8 cellular contexts compared by ENCODE assay signal in genomic region chr2:44360749-44361329, GRCh38. TPM values are rescaled to one million over a fixed set of nuclear protein-coding genes. Genes with fewer than 3 reads are reported as not detected.
A peak's percentile ranks its signal among the peaks of the same experiment; 100 is the strongest.
DNase-seq lines count a peak whose midpoint lies in the region; ATAC-seq and TF ChIP-seq lines count a peak whose summit lies in the region.

No MANE protein-coding gene starts in this region.

- peak overlapping the region; percentile 93 for H2AFZ ChIP-seq in KMS-11 (ENCODE audit: low read depth)
- peak overlapping the region; percentile 61 for H2AFZ ChIP-seq in hepatocyte

- peak overlapping the region; percentile 86 for H3K4me3 ChIP-seq in KMS-11 (IDR thresholded peaks at IDR 0.05; ENCODE audit: insufficient read depth, low read depth, low read length)
- peak overlapping the region; percentile 72 for H3K4me3 ChIP-seq in hepatocyte
- peak overlapping the region; percentile 91 to 99 (median 94) for H3K4me3 ChIP-seq in skeletal muscle tissue (ENCODE audit: low read length in 3 of 3)

- H3K4me2 ChIP-seq in KMS-11: peak overlapping the region; percentile 86
- peak overlapping the region; percentile 82 for H3K4me2 ChIP-seq in hepatocyte

- H3K9me3 ChIP-seq in hepatocyte (ENCODE audit: low read depth) (no peaks in the 10 kb centered on the region), skeletal muscle tissue (ENCODE audit: control insufficient read depth in 3 of 3, low read length in 3 of 3) (no peaks in the 10 kb centered on the region)

- H3K27ac ChIP-seq in KMS-11 (peak overlapping the region; percentile 98), hepatocyte (peak overlapping the region; percentile 96), skeletal muscle tissue (ENCODE audit: low read depth, low read length) (peak overlapping the region; percentile 91)

- ATAC-seq in activated CD8-positive, alpha-beta memory T cell treated with anti-CD3 and anti-CD28 coated beads, Interleukin-2, amount 10 ng/mL, durations not matched to agents 7 days and 5 days: no peak
- no peak for ATAC-seq in HG03342 (IDR thresholded peaks at IDR 0.05; ENCODE audit: unreplicated experiment)

- H3K36me3 ChIP-seq in KMS-11 (ENCODE audit: insufficient read depth) (no peaks in the 10 kb centered on the region), hepatocyte (replicated peaks; ENCODE audit: insufficient read depth, low read depth) (no peaks in the 10 kb centered on the region), skeletal muscle tissue (ENCODE audit: control insufficient read depth in 3 of 3, insufficient read depth in 3 of 3, low read length in 3 of 3) (no peaks in the 10 kb centered on the region)

- H3K27me3 ChIP-seq in KMS-11 (ENCODE audit: insufficient read depth, low read depth) (no peaks in the 10 kb centered on the region), hepatocyte (no peaks in the 10 kb centered on the region), skeletal muscle tissue (ENCODE audit: control insufficient read depth in 3 of 3, insufficient read depth in 3 of 3, low read length in 3 of 3) (no peaks in the 10 kb centered on the region)

- peaks cover 38% of the 10 kb centered on the region; the same call in 1 of the 2 replicates for H3K79me2 ChIP-seq in KMS-11 (ENCODE audit: insufficient read depth, low read depth)
- peaks cover 66% of the 10 kb centered on the region for H3K79me2 ChIP-seq in hepatocyte

- H3K9ac ChIP-seq in KMS-11 (peak overlapping the region; percentile 97), skeletal muscle tissue (ENCODE audit: low read depth in 1 of 3, low read length in 3 of 3) (peak overlapping the region; percentile 89 to 93 (median 92))

- H3K9me3 Mint-ChIP-seq in activated CD8-positive, alpha-beta memory T cell treated with anti-CD3 and anti-CD28 coated beads, Interleukin-2, amount 10 ng/mL, durations not matched to agents 7 days and 5 days (ENCODE audit: low read depth): no peaks in the 10 kb centered on the region
- H3K9me3 Mint-ChIP-seq in activated naive CD8-positive, alpha-beta T cell treated with anti-CD3 and anti-CD28 coated beads for 36 hours: no peaks in the 10 kb centered on the region

- WGBS in hepatocyte (ENCODE audit: low lambda C conversion rate, missing lambda C conversion rate): 4% methylated on average over 19 of the region's 19 CpGs

- peak overlapping the region; percentile 91 for H3K4me3 Mint-ChIP-seq in activated CD8-positive, alpha-beta memory T cell treated with anti-CD3 and anti-CD28 coated beads, Interleukin-2, amount 10 ng/mL, durations not matched to agents 7 days and 5 days
- peak overlapping the region; percentile 99 for H3K4me3 Mint-ChIP-seq in activated naive CD8-positive, alpha-beta T cell treated with anti-CD3 and anti-CD28 coated beads for 36 hours

- H3K36me3 Mint-ChIP-seq in activated CD8-positive, alpha-beta memory T cell treated with anti-CD3 and anti-CD28 coated beads, Interleukin-2, amount 10 ng/mL, durations not matched to agents 7 days and 5 days: peaks cover 5% of the 10 kb centered on the region
- H3K36me3 Mint-ChIP-seq in activated naive CD8-positive, alpha-beta T cell treated with anti-CD3 and anti-CD28 coated beads for 36 hours: peaks cover 12% of the 10 kb centered on the region

- CTCF ChIA-PET in activated CD8-positive, alpha-beta memory T cell treated with anti-CD3 and anti-CD28 coated beads, Interleukin-2, amount 10 ng/mL, durations not matched to agents 7 days and 5 days (lab: Charles Lee): interaction anchor here (1.0 to 2.2 kb wide), 8 partner anchors 9 to 317 kb away, joined by 3 to 10 read pairs (median 5); no protein-coding TSS in a partner anchor

- peaks cover 34% of the 10 kb centered on the region for H3K4me1 ChIP-seq in KMS-11 (ENCODE audit: low read depth, poor library complexity, severe bottlenecking)
- peaks cover 9% of the 10 kb centered on the region for H3K4me1 ChIP-seq in hepatocyte (ENCODE audit: insufficient read depth)
- peaks cover 27 to 30% (median 28%) of the 10 kb centered on the region in 3 donors for H3K4me1 ChIP-seq in skeletal muscle tissue (ENCODE audit: control insufficient read depth in 3 of 3, insufficient read depth in 3 of 3, low read length in 3 of 3)

- H3K9me2 ChIP-seq in hepatocyte (replicated peaks; ENCODE audit: insufficient read depth): no peaks in the 10 kb centered on the region

- H3K27me3 Mint-ChIP-seq in activated CD8-positive, alpha-beta memory T cell treated with anti-CD3 and anti-CD28 coated beads, Interleukin-2, amount 10 ng/mL, durations not matched to agents 7 days and 5 days: no peaks in the 10 kb centered on the region
- H3K27me3 Mint-ChIP-seq in activated naive CD8-positive, alpha-beta T cell treated with anti-CD3 and anti-CD28 coated beads for 36 hours: no peaks in the 10 kb centered on the region

- TF ChIP-seq CTCF in KMS-11 (conservative IDR thresholded peaks at IDR 0.05; ENCODE audit: low read depth, low read length): no peak
- no peak for TF ChIP-seq CTCF in hepatocyte (IDR thresholded peaks at IDR 0.05; ENCODE audit: poor library complexity)

- peaks cover 46% of the 10 kb centered on the region for H3K4me1 Mint-ChIP-seq in activated CD8-positive, alpha-beta memory T cell treated with anti-CD3 and anti-CD28 coated beads, Interleukin-2, amount 10 ng/mL, durations not matched to agents 7 days and 5 days
- peaks cover 50% of the 10 kb centered on the region for H3K4me1 Mint-ChIP-seq in activated naive CD8-positive, alpha-beta T cell treated with anti-CD3 and anti-CD28 coated beads for 36 hours

- DNase-seq in activated CD8-positive, alpha-beta memory T cell treated with anti-CD3 and anti-CD28 coated beads, Interleukin-2, amount 10 ng/mL, durations not matched to agents 7 days and 5 days: no peak
- DNase-seq in activated CD8-positive, alpha-beta memory T cell treated with anti-CD3 and anti-CD28 coated beads for 24 hours: no peak
- DNase-seq in activated naive CD8-positive, alpha-beta T cell treated with anti-CD3 and anti-CD28 coated beads for 36 hours: peak; percentile 17
- DNase-seq in hepatocyte (ENCODE audit: low spot score) (peak; percentile 49), OCI-M1 (lab: John Stamatoyannopoulos, UW) (no peak)

- H4K20me1 ChIP-seq in KMS-11 (ENCODE audit: insufficient read depth) (no peaks in the 10 kb centered on the region), hepatocyte (ENCODE audit: insufficient read depth, poor library complexity, severe bottlenecking) (no peaks in the 10 kb centered on the region)

- H3K27ac Mint-ChIP-seq in activated CD8-positive, alpha-beta memory T cell treated with anti-CD3 and anti-CD28 coated beads, Interleukin-2, amount 10 ng/mL, durations not matched to agents 7 days and 5 days: peak overlapping the region; percentile 99
- peak overlapping the region; percentile 100 for H3K27ac Mint-ChIP-seq in activated naive CD8-positive, alpha-beta T cell treated with anti-CD3 and anti-CD28 coated beads for 36 hours

RNA-seq across cellular contexts. Expression of gene PREPL, which starts 0.5 kb away (rescaled TPM):
- total RNA-seq in activated CD8-positive, alpha-beta memory T cell treated with anti-CD3 and anti-CD28 coated beads, Interleukin-2, amount 10 ng/mL, durations not matched to agents 7 days and 5 days: 10 to 100 TPM; 20.0 to 23.8 TPM
- total RNA-seq in activated naive CD8-positive, alpha-beta T cell treated with anti-CD3 and anti-CD28 coated beads for 36 hours: 10 to 100 TPM; 32.3 to 33.1 TPM
- total RNA-seq in hepatocyte (44.3 and 46.5 TPM in 2 replicates), skeletal muscle tissue (73.6 TPM)
- 21.7 TPM in 2 replicates for polyA plus RNA-seq in hepatocyte

RNA-seq across cellular contexts. Expression of gene CAMKMT, which starts 0.9 kb away (rescaled TPM):
- total RNA-seq in activated CD8-positive, alpha-beta memory T cell treated with anti-CD3 and anti-CD28 coated beads, Interleukin-2, amount 10 ng/mL, durations not matched to agents 7 days and 5 days: 10 to 100 TPM; 12.8 to 13.3 TPM
- 10 to 100 TPM in 1 of 2 experiments, 1 to 10 TPM in 1; 10.0 to 11.8 TPM for total RNA-seq in activated naive CD8-positive, alpha-beta T cell treated with anti-CD3 and anti-CD28 coated beads for 36 hours
- 10.0 and 12.7 TPM in 2 replicates for total RNA-seq in hepatocyte
- polyA plus RNA-seq in hepatocyte: 10.3 and 12.9 TPM in 2 replicates
- total RNA-seq in skeletal muscle tissue: 5.2 TPM

Comparison
In these comparisons a context has a peak if more than half of its experiments do, and no peak if none do; other contexts are left out.
1. DNase-seq: peak in activated naive CD8-positive, alpha-beta T cell treated with anti-CD3 and anti-CD28 coated beads for 36 hours (single experiment) and hepatocyte (single experiment); none in activated CD8-positive, alpha-beta memory T cell treated with anti-CD3 and anti-CD28 coated beads, Interleukin-2, amount 10 ng/mL, durations not matched to agents 7 days and 5 days (single experiment), activated CD8-positive, alpha-beta memory T cell treated with anti-CD3 and anti-CD28 coated beads for 24 hours (single experiment) and OCI-M1 (single experiment).
2. Peak in every context shown above with its lines, with median percentiles within 50 percentile points of each other: H3K27ac ChIP-seq and H3K4me3 ChIP-seq.